Comparison of ENCODE assay signal across 21 cellular contexts in the genomic region with DNA sequence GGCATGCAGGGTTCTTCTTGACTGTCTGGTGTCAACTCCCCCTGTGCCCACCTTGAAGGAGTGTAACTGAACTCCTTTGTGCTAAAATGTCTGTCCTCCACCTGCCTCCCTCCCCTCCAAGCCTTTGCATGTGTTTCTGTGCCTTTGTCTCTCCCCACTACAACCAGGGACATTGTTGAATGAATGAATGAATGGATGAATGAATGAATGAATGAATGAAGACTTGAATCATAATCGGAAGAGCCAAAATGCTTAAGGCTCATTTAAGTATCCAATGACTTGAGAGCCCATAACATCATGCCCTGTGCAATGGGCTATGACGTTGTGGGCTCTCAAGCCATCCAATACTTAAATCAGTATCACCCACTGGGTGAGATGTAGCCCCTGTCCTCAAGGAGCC. TPM values are rescaled to one million over a fixed set of nuclear protein-coding genes. Genes with fewer than 3 reads are reported as not detected.
DNase-seq lines count a peak whose midpoint lies in the region; ATAC-seq lines count a peak whose summit lies in the region.
"Had no signal": no experiment of that assay in that cellular context is flagged by ENCODE, and none has a peak within 500 bp of the region (broad histone marks: within the 10 kb centered on the region; RNA-seq: fewer than 3 reads in every experiment).

No MANE protein-coding gene starts in this region.

- no peak overlapping the region for H3K56ac ChIP-seq in mesendoderm (ENCODE audit: low read length)

- DNase-seq in activated naive CD4-positive, alpha-beta T cell (lab: John Stamatoyannopoulos, UW), result no peak
- DNase-seq in activated naive CD8-positive, alpha-beta T cell treated with anti-CD3 and anti-CD28 coated beads, Interleukin-2, amount 50 U/mL, for 24 hours, result no peak
- no peak for DNase-seq in stimulated activated effector memory CD8-positive, alpha-beta T cell treated with anti-CD3 and anti-CD28 coated beads, Interleukin-12 subunit alpha, Interleukin-12 subunit beta, amount 100 ng/mL, for 72 hours (ENCODE audit: low spot score in 2 of 2)
- DNase-seq in mesendoderm, result no peak
- DNase-seq: activated CD4-positive, alpha-beta T cell treated with anti-CD3 and anti-CD28 coated beads for 48 hours; endodermal cell; esophagus squamous epithelium; GF-D8; kidney; NCI-H1694 treated with DMSO at 0.1 percent for 48 hours; OCI-M1; stimulated activated CD4-positive, alpha-beta T cell treated with anti-CD3 and anti-CD28 coated beads, Interleukin-1b, Interleukin-23, amount 100 ng/mL, for 48 hours; uterus had no signal

- no peak overlapping the region for H2BK15ac ChIP-seq in mesendoderm (replicated peaks; ENCODE audit: low read depth)

- H3K36me3 Mint-ChIP-seq in activated naive CD4-positive, alpha-beta T cell treated with anti-CD3 and anti-CD28 coated beads, Interleukin-2, amount 50 U/mL, for 24 hours, result peaks cover 27% of the 10 kb centered on the region
- peaks cover 21% of the 10 kb centered on the region for H3K36me3 Mint-ChIP-seq in IgD-negative memory B cell
- H3K36me3 Mint-ChIP-seq in activated naive CD8-positive, alpha-beta T cell treated with anti-CD3 and anti-CD28 coated beads, Interleukin-2, amount 50 U/mL, for 24 hours (ENCODE audit: low read depth), result peaks cover 47% of the 10 kb centered on the region
- H3K36me3 Mint-ChIP-seq in stimulated activated effector memory CD8-positive, alpha-beta T cell treated with anti-CD3 and anti-CD28 coated beads, Interleukin-12 subunit alpha, Interleukin-12 subunit beta, amount 100 ng/mL, for 72 hours, result peaks cover 64% of the 10 kb centered on the region

- H3K4me1 ChIP-seq in mesendoderm (ENCODE audit: control insufficient read depth, low read depth, low read length), result no peaks in the 10 kb centered on the region
- H3K4me1 ChIP-seq: prostate gland had no signal

- H3K4me3 ChIP-seq in mesendoderm (ENCODE audit: low read length), result no peak overlapping the region
- H3K4me3 ChIP-seq: esophagus squamous epithelium, gastroesophageal sphincter, lung, prostate gland, uterus had no signal

- H3K27me3 ChIP-seq in mesendoderm (ENCODE audit: insufficient read depth, low read length, poor library complexity), result no peaks in the 10 kb centered on the region
- H3K27me3 ChIP-seq: esophagus squamous epithelium, gastroesophageal sphincter, uterus had no signal

- ATAC-seq in activated naive CD8-positive, alpha-beta T cell treated with anti-CD3 and anti-CD28 coated beads, Interleukin-2, amount 50 U/mL, for 24 hours, result no peak
- ATAC-seq in stimulated activated effector memory CD8-positive, alpha-beta T cell treated with anti-CD3 and anti-CD28 coated beads, Interleukin-12 subunit alpha, Interleukin-12 subunit beta, amount 100 ng/mL, for 72 hours, result no peak
- no peak for ATAC-seq in GM18511 (IDR thresholded peaks at IDR 0.05; ENCODE audit: unreplicated experiment)
- ATAC-seq: gastroesophageal sphincter, Right ventricle myocardium inferior had no signal

- H3K27ac Mint-ChIP-seq in activated naive CD4-positive, alpha-beta T cell treated with anti-CD3 and anti-CD28 coated beads, Interleukin-2, amount 50 U/mL, for 24 hours, result peak overlapping the region; percentile 94
- peak overlapping the region in 2 of 3 donors; percentile 27 to 39 for H3K27ac Mint-ChIP-seq in IgD-negative memory B cell
- H3K27ac Mint-ChIP-seq in activated naive CD8-positive, alpha-beta T cell treated with anti-CD3 and anti-CD28 coated beads, Interleukin-2, amount 50 U/mL, for 24 hours, result peak overlapping the region; percentile 98
- peak overlapping the region; percentile 45 for H3K27ac Mint-ChIP-seq in stimulated activated effector memory CD8-positive, alpha-beta T cell treated with anti-CD3 and anti-CD28 coated beads, Interleukin-12 subunit alpha, Interleukin-12 subunit beta, amount 100 ng/mL, for 72 hours
- H3K27ac Mint-ChIP-seq: brain, endodermal cell had no signal

- peaks cover 7% of the 10 kb centered on the region for H3K79me1 ChIP-seq in mesendoderm (ENCODE audit: low read length)

- H2BK120ac ChIP-seq in mesendoderm (ENCODE audit: low read depth, low read length), result no peak overlapping the region

- no peak overlapping the region for H4K8ac ChIP-seq in mesendoderm (ENCODE audit: low read depth, low read length)

- no peaks in the 10 kb centered on the region for H3K36me3 ChIP-seq in mesendoderm (ENCODE audit: control insufficient read depth, insufficient read depth, low read length)
- H3K36me3 ChIP-seq: prostate gland, uterus had no signal

- no peak overlapping the region for H3K18ac ChIP-seq in mesendoderm (ENCODE audit: low read length)

- H2BK5ac ChIP-seq in mesendoderm (ENCODE audit: low read length), result no peak overlapping the region

- H4K5ac ChIP-seq in mesendoderm (ENCODE audit: low read length), result no peak overlapping the region

- no peak overlapping the region for H3K4me2 ChIP-seq in mesendoderm (ENCODE audit: low read length)

- H3K4me3 Mint-ChIP-seq in activated naive CD4-positive, alpha-beta T cell treated with anti-CD3 and anti-CD28 coated beads, Interleukin-2, amount 50 U/mL, for 24 hours, result peak overlapping the region; percentile 44
- H3K4me3 Mint-ChIP-seq in IgD-negative memory B cell, result no peak overlapping the region
- peak overlapping the region; percentile 5 for H3K4me3 Mint-ChIP-seq in activated naive CD8-positive, alpha-beta T cell treated with anti-CD3 and anti-CD28 coated beads, Interleukin-2, amount 50 U/mL, for 24 hours
- H3K4me3 Mint-ChIP-seq in stimulated activated effector memory CD8-positive, alpha-beta T cell treated with anti-CD3 and anti-CD28 coated beads, Interleukin-12 subunit alpha, Interleukin-12 subunit beta, amount 100 ng/mL, for 72 hours, result peak overlapping the region; percentile 4
- H3K4me3 Mint-ChIP-seq: brain, endodermal cell had no signal

- no peaks in the 10 kb centered on the region for H3K9me3 Mint-ChIP-seq in activated naive CD4-positive, alpha-beta T cell treated with anti-CD3 and anti-CD28 coated beads, Interleukin-2, amount 50 U/mL, for 24 hours
- no peaks in the 10 kb centered on the region for H3K9me3 Mint-ChIP-seq in IgD-negative memory B cell
- no peaks in the 10 kb centered on the region for H3K9me3 Mint-ChIP-seq in activated naive CD8-positive, alpha-beta T cell treated with anti-CD3 and anti-CD28 coated beads, Interleukin-2, amount 50 U/mL, for 24 hours
- no peaks in the 10 kb centered on the region for H3K9me3 Mint-ChIP-seq in stimulated activated effector memory CD8-positive, alpha-beta T cell treated with anti-CD3 and anti-CD28 coated beads, Interleukin-12 subunit alpha, Interleukin-12 subunit beta, amount 100 ng/mL, for 72 hours
- H3K9me3 Mint-ChIP-seq: endodermal cell had no signal

- WGBS in mesendoderm (ENCODE audit: extremely low coverage, insufficient coverage, low lambda C conversion rate), result no CpG with 5 or more reads among the region's 2 CpGs

- no peaks in the 10 kb centered on the region for H3K27me3 Mint-ChIP-seq in activated naive CD4-positive, alpha-beta T cell treated with anti-CD3 and anti-CD28 coated beads, Interleukin-2, amount 50 U/mL, for 24 hours
- no peaks in the 10 kb centered on the region for H3K27me3 Mint-ChIP-seq in IgD-negative memory B cell
- no peaks in the 10 kb centered on the region for H3K27me3 Mint-ChIP-seq in activated naive CD8-positive, alpha-beta T cell treated with anti-CD3 and anti-CD28 coated beads, Interleukin-2, amount 50 U/mL, for 24 hours

- no peak overlapping the region for H2AK5ac ChIP-seq in mesendoderm (ENCODE audit: low read length)

- H3K4me1 Mint-ChIP-seq in activated naive CD4-positive, alpha-beta T cell treated with anti-CD3 and anti-CD28 coated beads, Interleukin-2, amount 50 U/mL, for 24 hours, result peaks cover 89% of the 10 kb centered on the region
- peaks cover 18 to 28% (median 21%) of the 10 kb centered on the region in 3 donors for H3K4me1 Mint-ChIP-seq in IgD-negative memory B cell
- H3K4me1 Mint-ChIP-seq in activated naive CD8-positive, alpha-beta T cell treated with anti-CD3 and anti-CD28 coated beads, Interleukin-2, amount 50 U/mL, for 24 hours, result peaks cover 85% of the 10 kb centered on the region
- peaks cover 70% of the 10 kb centered on the region for H3K4me1 Mint-ChIP-seq in stimulated activated effector memory CD8-positive, alpha-beta T cell treated with anti-CD3 and anti-CD28 coated beads, Interleukin-12 subunit alpha, Interleukin-12 subunit beta, amount 100 ng/mL, for 72 hours

- no peak overlapping the region for H3K23ac ChIP-seq in mesendoderm (ENCODE audit: low read length)

- H3K4ac ChIP-seq in mesendoderm (ENCODE audit: low read depth, low read length), result no peak overlapping the region

- H3K27ac ChIP-seq in mesendoderm (ENCODE audit: low read depth, low read length), result no peak overlapping the region
- H3K27ac ChIP-seq: esophagus squamous epithelium, gastroesophageal sphincter, prostate gland, uterus had no signal

- no peaks in the 10 kb centered on the region for H3K79me2 ChIP-seq in mesendoderm (ENCODE audit: control insufficient read depth, insufficient read depth, low read length)

- no peak overlapping the region for H3K9ac ChIP-seq in mesendoderm (ENCODE audit: low read length)

RNA-seq across cellular contexts. Expression of a gene that starts 9.0 kb away (rescaled TPM):
- polyA plus RNA-seq in IgD-negative memory B cell, result 494 TPM
- 0.01 TPM for polyA plus RNA-seq in mesendoderm (2013, experiment 1 of 2)
- polyA plus RNA-seq in mesendoderm (2013, experiment 2 of 2), result 0.01 TPM

RNA-seq across cellular contexts. Expression of a gene that starts 58.0 kb away (rescaled TPM):
- 58.6 TPM for polyA plus RNA-seq in IgD-negative memory B cell
- polyA plus RNA-seq in mesendoderm (2013, experiment 1 of 2), result not detected
- polyA plus RNA-seq in mesendoderm (2013, experiment 2 of 2), result not detected

Comparison
In these comparisons a context has a peak if more than half of its experiments do, and no peak if none do; other contexts are left out.
1. H3K27ac Mint-ChIP-seq: peak in every context shown above with its lines; median percentile 98 in activated naive CD8-positive, alpha-beta T cell treated with anti-CD3 and anti-CD28 coated beads, Interleukin-2, amount 50 U/mL, for 24 hours; 94 in activated naive CD4-positive, alpha-beta T cell treated with anti-CD3 and anti-CD28 coated beads, Interleukin-2, amount 50 U/mL, for 24 hours; 45 in stimulated activated effector memory CD8-positive, alpha-beta T cell treated with anti-CD3 and anti-CD28 coated beads, Interleukin-12 subunit alpha, Interleukin-12 subunit beta, amount 100 ng/mL, for 72 hours; 33 in IgD-negative memory B cell.
2. H3K4me3 Mint-ChIP-seq: peak in activated naive CD4-positive, alpha-beta T cell treated with anti-CD3 and anti-CD28 coated beads, Interleukin-2, amount 50 U/mL, for 24 hours (single experiment), activated naive CD8-positive, alpha-beta T cell treated with anti-CD3 and anti-CD28 coated beads, Interleukin-2, amount 50 U/mL, for 24 hours (single experiment) and stimulated activated effector memory CD8-positive, alpha-beta T cell treated with anti-CD3 and anti-CD28 coated beads, Interleukin-12 subunit alpha, Interleukin-12 subunit beta, amount 100 ng/mL, for 72 hours (single experiment); none in IgD-negative memory B cell (0 of 4).